ENCODE assay signal across 13 cellular contexts in the genomic region with DNA sequence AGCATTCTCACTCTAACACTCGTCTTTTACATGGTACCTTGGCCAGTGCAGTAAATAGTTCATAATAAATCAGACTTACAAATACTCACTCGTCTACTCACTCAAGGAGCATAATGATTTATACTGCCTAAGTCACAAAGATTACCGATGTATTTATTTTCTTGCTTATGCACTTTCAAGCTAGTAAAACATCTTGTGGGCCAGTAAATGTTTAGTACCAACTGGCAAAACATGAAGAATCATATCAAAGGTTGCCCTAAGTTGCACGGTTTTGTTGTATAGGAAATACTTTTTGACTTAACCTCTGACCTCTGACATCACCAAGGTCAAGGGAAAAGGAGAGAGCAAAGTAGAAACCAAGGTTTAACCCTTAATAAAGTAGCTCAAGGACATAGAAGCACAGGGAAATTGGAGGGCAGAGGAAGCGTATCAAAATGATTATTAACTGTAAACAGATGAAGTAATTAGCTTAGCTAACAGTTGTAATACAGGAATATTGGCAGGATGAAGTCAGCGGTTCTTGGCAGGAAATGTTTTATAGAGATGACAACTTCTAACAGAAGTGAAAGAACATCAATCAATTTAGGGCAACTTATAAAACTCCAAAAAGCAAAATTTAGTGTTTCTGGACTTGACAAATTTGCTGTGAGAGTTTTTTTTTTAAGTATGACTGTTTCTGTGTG.
DNase-seq lines count a peak whose midpoint lies in the region; ATAC-seq and TF ChIP-seq lines count a peak whose summit lies in the region.
"Had no signal": no experiment of that assay in that cellular context is flagged by ENCODE, and none has a peak within 500 bp of the region (broad histone marks: within the 10 kb centered on the region; RNA-seq: fewer than 3 reads in every experiment).

No MANE protein-coding gene starts in this region.

- peak; percentile 86 for DNase-seq in A673 (ENCODE audit: low spot score)
- peak; percentile 14 for DNase-seq in MG63
- DNase-seq in MCF 10A (ENCODE audit: unreplicated experiment): no peak
- no peak for DNase-seq in CD4-positive, alpha-beta T cell
- DNase-seq in naive thymus-derived CD8-positive, alpha-beta T cell: no peak
- DNase-seq: 8988T; activated CD4-positive, alpha-beta T cell treated with anti-CD3 and anti-CD28 coated beads, Interleukin-2, amount 50 U/mL, for 4 hours; activated T-cell treated with anti-CD3 and anti-CD28 coated beads, Interleukin-2, amount 50 U/mL, for 72 hours; left lung; naive thymus-derived CD4-positive, alpha-beta T cell had no signal

- H3K27me3 Mint-ChIP-seq in MCF 10A (ENCODE audit: insufficient read depth, unreplicated experiment): no peaks in the 10 kb centered on the region
- H3K27me3 Mint-ChIP-seq in CD4-positive, alpha-beta T cell: peaks cover 15% of the 10 kb centered on the region
- peaks cover 2 to 11% (median 5%) of the 10 kb centered on the region in 5 donors for H3K27me3 Mint-ChIP-seq in naive thymus-derived CD8-positive, alpha-beta T cell

- peak overlapping the region; percentile 76 for H3K27ac Mint-ChIP-seq in MCF 10A (ENCODE audit: low read depth, unreplicated experiment)
- H3K27ac Mint-ChIP-seq in CD4-positive, alpha-beta T cell: no peak overlapping the region
- no peak overlapping the region for H3K27ac Mint-ChIP-seq in naive thymus-derived CD8-positive, alpha-beta T cell
- H3K27ac Mint-ChIP-seq: activated T-cell treated with anti-CD3 and anti-CD28 coated beads, Interleukin-2, amount 50 U/mL, for 72 hours; naive thymus-derived CD4-positive, alpha-beta T cell had no signal

- POLR2A ChIA-PET in A673 (lab: Charles Lee; ENCODE audit: low non-redundant PET) (no interaction called here), MCF 10A (lab: Yijun Ruan, JAX) (interaction anchor here (0.6 to 2.3 kb wide), 16 partner anchors 10 to 129 kb away, joined by 3 to 12 read pairs (median 4); no protein-coding TSS in a partner anchor)
- POLR2A ChIA-PET in CD4-positive, alpha-beta T cell (lab: Charles Lee): no interaction called here
- POLR2A ChIA-PET in naive thymus-derived CD8-positive, alpha-beta T cell (lab: Charles Lee): no interaction called here

- TF ChIP-seq RAD21 in liver (IDR thresholded peaks at IDR 0.05): no peak

- H3K27ac ChIP-seq in A673 (ENCODE audit: low read depth, low read length, poor library complexity, severe bottlenecking) (peak overlapping the region; percentile 73), liver (ENCODE audit: low read depth in 1 of 2, low read length in 2 of 2) (no peak overlapping the region)
- H3K27ac ChIP-seq in CD4-positive, alpha-beta T cell (ENCODE audit: low read depth, low read length): no peak overlapping the region
- H3K27ac ChIP-seq: left lung had no signal

- peak overlapping the region; percentile 22 for H3K4me3 Mint-ChIP-seq in MCF 10A (ENCODE audit: unreplicated experiment)
- H3K4me3 Mint-ChIP-seq in CD4-positive, alpha-beta T cell: no peak overlapping the region
- H3K4me3 Mint-ChIP-seq in naive thymus-derived CD8-positive, alpha-beta T cell: no peak overlapping the region
- H3K4me3 Mint-ChIP-seq: activated T-cell treated with anti-CD3 and anti-CD28 coated beads, Interleukin-2, amount 50 U/mL, for 72 hours; naive thymus-derived CD4-positive, alpha-beta T cell had no signal

- no peaks in the 10 kb centered on the region for H3K9me3 ChIP-seq in A673 (ENCODE audit: low read depth, low read length, poor library complexity, severe bottlenecking)
- H3K9me3 ChIP-seq in MG63: no peaks in the 10 kb centered on the region
- no peaks in the 10 kb centered on the region for H3K9me3 ChIP-seq in liver (ENCODE audit: control insufficient read depth in 4 of 4, low read length in 3 of 4)
- no peaks in the 10 kb centered on the region for H3K9me3 ChIP-seq in CD4-positive, alpha-beta T cell (ENCODE audit: control insufficient read depth, low read length)
- H3K9me3 ChIP-seq: left lung had no signal

- no peaks in the 10 kb centered on the region for H3K9me3 Mint-ChIP-seq in MCF 10A (ENCODE audit: unreplicated experiment)
- H3K9me3 Mint-ChIP-seq in CD4-positive, alpha-beta T cell: no peaks in the 10 kb centered on the region
- no peaks in the 10 kb centered on the region for H3K9me3 Mint-ChIP-seq in naive thymus-derived CD8-positive, alpha-beta T cell
- H3K9me3 Mint-ChIP-seq: activated T-cell treated with anti-CD3 and anti-CD28 coated beads, Interleukin-2, amount 50 U/mL, for 72 hours; naive thymus-derived CD4-positive, alpha-beta T cell had no signal

- CTCF ChIA-PET in A673 (lab: Charles Lee): no interaction called here
- CTCF ChIA-PET in MCF 10A (lab: Yijun Ruan, JAX): interaction anchor here (0.7 to 1.6 kb wide), 4 partner anchors 36 to 353 kb away, joined by 3 to 5 read pairs (median 3); no protein-coding TSS in a partner anchor
- CTCF ChIA-PET in CD4-positive, alpha-beta T cell (lab: Charles Lee): no interaction called here

- intact Hi-C loops in A673 (cut with micrococcal nuclease; ENCODE audit: unreplicated experiment) (no loop called here), MCF 10A (cut with micrococcal nuclease) (no loop called here)
- intact Hi-C loops in CD4-positive, alpha-beta T cell (cut with DNase I, micrococcal nuclease): no loop called here

- no peaks in the 10 kb centered on the region for H3K36me3 ChIP-seq in A673 (ENCODE audit: insufficient read depth, low read length, poor library complexity, severe bottlenecking)
- H3K36me3 ChIP-seq in MG63: no peaks in the 10 kb centered on the region
- H3K36me3 ChIP-seq in liver (ENCODE audit: control insufficient read depth in 4 of 4, insufficient read depth in 3 of 4, low read depth in 1 of 4, low read length in 3 of 4): no peaks in the 10 kb centered on the region
- H3K36me3 ChIP-seq: left lung had no signal

- 54% methylated on average over 6 of the region's 6 CpGs for WGBS in liver

- no peaks in the 10 kb centered on the region for H3K27me3 ChIP-seq in A673 (replicated peaks; ENCODE audit: insufficient read depth, low read depth, low read length, poor library complexity)
- H3K27me3 ChIP-seq in MG63: no peaks in the 10 kb centered on the region
- H3K27me3 ChIP-seq in liver (ENCODE audit: control insufficient read depth in 4 of 4, insufficient read depth in 4 of 4, low read length in 3 of 4): no peaks in the 10 kb centered on the region
- H3K27me3 ChIP-seq in CD4-positive, alpha-beta T cell (ENCODE audit: control insufficient read depth, insufficient read depth, low read length): no peaks in the 10 kb centered on the region
- H3K27me3 ChIP-seq: left lung had no signal

- H3K4me1 ChIP-seq in A673 (ENCODE audit: insufficient read depth, low read length, poor library complexity, severe bottlenecking): peaks cover 79% of the 10 kb centered on the region
- no peaks in the 10 kb centered on the region for H3K4me1 ChIP-seq in liver (ENCODE audit: control insufficient read depth in 4 of 4, insufficient read depth in 4 of 4, low read length in 3 of 4)

- H3K4me3 ChIP-seq in A673 (ENCODE audit: low read depth, low read length, poor library complexity, severe bottlenecking) (no peak overlapping the region), MG63 (no peak overlapping the region), liver (ENCODE audit: low read depth in 1 of 3, low read length in 3 of 3) (no peak overlapping the region)
- H3K4me3 ChIP-seq: left lung had no signal

- ATAC-seq in GM18909 (IDR thresholded peaks at IDR 0.05; ENCODE audit: poor library complexity, unreplicated experiment) (no peak), HG03175 (IDR thresholded peaks at IDR 0.05; ENCODE audit: unreplicated experiment) (no peak)
- no peak for ATAC-seq in CD4-positive, alpha-beta T cell (ENCODE audit: poor library complexity)
- ATAC-seq in naive thymus-derived CD8-positive, alpha-beta T cell: no peak
- ATAC-seq: activated T-cell treated with anti-CD3 and anti-CD28 coated beads, Interleukin-2, amount 50 U/mL, for 72 hours; left lung; naive thymus-derived CD4-positive, alpha-beta T cell had no signal

- peaks cover 50% of the 10 kb centered on the region for H3K36me3 Mint-ChIP-seq in MCF 10A (ENCODE audit: insufficient read depth, unreplicated experiment)
- H3K36me3 Mint-ChIP-seq in CD4-positive, alpha-beta T cell (ENCODE audit: low read depth): no peaks in the 10 kb centered on the region
- no peaks in the 10 kb centered on the region for H3K36me3 Mint-ChIP-seq in naive thymus-derived CD8-positive, alpha-beta T cell
- H3K36me3 Mint-ChIP-seq: naive thymus-derived CD4-positive, alpha-beta T cell had no signal

- no peak overlapping the region for H3K9ac ChIP-seq in liver (ENCODE audit: low read depth in 1 of 2, low read length in 2 of 2)

- no TSS peak for BruUV-seq in A673 (replicated peaks; lab: Mats Ljungman, UMichigan)
- BruUV-seq in MCF 10A (replicated peaks; lab: Mats Ljungman, UMichigan): no TSS peak

- TF ChIP-seq CTCF in A673 (conservative IDR thresholded peaks at IDR 0.05; ENCODE audit: low read depth, low read length) (no peak), MCF 10A (IDR thresholded peaks at IDR 0.05; ENCODE audit: unreplicated experiment) (no peak), liver (IDR thresholded peaks at IDR 0.05; ENCODE audit: low read depth, low read length, missing input control) (no peak)
- TF ChIP-seq CTCF in CD4-positive, alpha-beta T cell (IDR thresholded peaks at IDR 0.05): no peak

- peaks cover 47% of the 10 kb centered on the region for H3K4me1 Mint-ChIP-seq in MCF 10A (ENCODE audit: insufficient read depth, unreplicated experiment)
- H3K4me1 Mint-ChIP-seq in CD4-positive, alpha-beta T cell (ENCODE audit: low read depth): no peaks in the 10 kb centered on the region
- no peaks in the 10 kb centered on the region for H3K4me1 Mint-ChIP-seq in naive thymus-derived CD8-positive, alpha-beta T cell

TF ChIP-seq in liver, 16 proteins besides CTCF, POLR2A, EP300 and RAD21:
- peak; percentile 82 for TF ChIP-seq NR2F2 (IDR thresholded peaks at IDR 0.05)
- TF ChIP-seq YY1 (IDR thresholded peaks at IDR 0.05): no peak
TF ChIP-seq in liver: peak in this region for 1.

Comparison
In these comparisons a context has a peak if more than half of its experiments do, and no peak if none do; other contexts are left out.
1. DNase-seq: peak in A673 (single experiment) and MG63 (single experiment); none in MCF 10A (single experiment), CD4-positive, alpha-beta T cell (0 of 10) and naive thymus-derived CD8-positive, alpha-beta T cell (0 of 10).